ENCODE assay signal across 20 cellular contexts in genomic region chr6:2958802-2959201, GRCh38. TPM values are rescaled to one million over a fixed set of nuclear protein-coding genes. Genes with fewer than 3 reads are reported as not detected.
A peak's percentile ranks its signal among the peaks of the same experiment; 100 is the strongest.
DNase-seq lines count a peak whose midpoint lies in the region; ATAC-seq and TF ChIP-seq lines count a peak whose summit lies in the region.
"Had no signal": no experiment of that assay in that cellular context is flagged by ENCODE, and none has a peak within 500 bp of the region (broad histone marks: within the 10 kb centered on the region; RNA-seq: fewer than 3 reads in every experiment).

No MANE protein-coding gene starts in this region.

- WGBS in thyroid gland, 2 donors = 87 to 88% methylated on average over 8 of the region's 8 CpGs

- H3K27me3 Mint-ChIP-seq in activated naive CD8-positive, alpha-beta T cell = no peaks in the 10 kb centered on the region
- no peaks in the 10 kb centered on the region for H3K27me3 Mint-ChIP-seq in activated naive CD8-positive, alpha-beta T cell treated with anti-CD3 and anti-CD28 coated beads, Interleukin-2, amount 50 U/mL, for 24 hours
- H3K27me3 Mint-ChIP-seq in naive thymus-derived CD4-positive, alpha-beta T cell = peaks cover 0 to 7% (median 0%) of the 10 kb centered on the region in 5 donors
- H3K27me3 Mint-ChIP-seq in T-helper 17 cell = peaks cover 4% of the 10 kb centered on the region
- H3K27me3 Mint-ChIP-seq: CD4-positive, alpha-beta memory T cell; stimulated activated naive CD8-positive, alpha-beta T cell treated with anti-CD3 and anti-CD28 coated beads, Interleukin-15, amount 100 ng/mL, for 72 hours had no signal

- no peak overlapping the region for H3K4me3 Mint-ChIP-seq in activated naive CD8-positive, alpha-beta T cell
- H3K4me3 Mint-ChIP-seq in activated naive CD8-positive, alpha-beta T cell treated with anti-CD3 and anti-CD28 coated beads, Interleukin-2, amount 50 U/mL, for 24 hours = no peak overlapping the region
- H3K4me3 Mint-ChIP-seq in naive thymus-derived CD4-positive, alpha-beta T cell = peak overlapping the region in 2 of 10 donors; percentile 54 to 55
- no peak overlapping the region for H3K4me3 Mint-ChIP-seq in T-helper 17 cell
- H3K4me3 Mint-ChIP-seq: CD4-positive, alpha-beta memory T cell; H9 had no signal

- CTCF ChIA-PET in naive thymus-derived CD4-positive, alpha-beta T cell (lab: Charles Lee) = interaction anchor here (1.2 to 1.3 kb wide), 2 partner anchors 30 to 113 kb away, joined by 3 to 5 read pairs; no protein-coding TSS in a partner anchor

- no peaks in the 10 kb centered on the region for H3K27me3 ChIP-seq in ascending aorta
- H3K27me3 ChIP-seq in naive thymus-derived CD4-positive, alpha-beta T cell (ENCODE audit: control insufficient read depth in 2 of 2, insufficient read depth in 2 of 2, low read length in 2 of 2) = no peaks in the 10 kb centered on the region
- no peaks in the 10 kb centered on the region for H3K27me3 ChIP-seq in thyroid gland
- H3K27me3 ChIP-seq: vagina had no signal

- H3K4me1 ChIP-seq in ascending aorta (peaks cover 0 to 9% of the 10 kb centered on the region in 2 donors), thyroid gland (peaks cover 20 to 57% of the 10 kb centered on the region in 2 donors)
- peaks cover 0 to 14% of the 10 kb centered on the region in 2 donors for H3K4me1 ChIP-seq in naive thymus-derived CD4-positive, alpha-beta T cell (ENCODE audit: control insufficient read depth in 2 of 2, insufficient read depth in 2 of 2, low read length in 2 of 2)

- peak overlapping the region; percentile 54 for H3K27ac Mint-ChIP-seq in activated naive CD8-positive, alpha-beta T cell
- H3K27ac Mint-ChIP-seq in activated naive CD8-positive, alpha-beta T cell treated with anti-CD3 and anti-CD28 coated beads, Interleukin-2, amount 50 U/mL, for 24 hours = no peak overlapping the region
- peak overlapping the region in 7 of 9 donors; percentile 72 to 94 (median 85) for H3K27ac Mint-ChIP-seq in naive thymus-derived CD4-positive, alpha-beta T cell
- H3K27ac Mint-ChIP-seq in T-helper 17 cell = no peak overlapping the region

- POLR2A ChIA-PET in naive thymus-derived CD4-positive, alpha-beta T cell (lab: Charles Lee) = interaction anchor here (1.0 to 2.6 kb wide), 5 partner anchors 10 to 29 kb away, joined by 3 to 6 read pairs (median 4); no protein-coding TSS in a partner anchor

- no peak for TF ChIP-seq POLR2A in thyroid gland (IDR thresholded peaks at IDR 0.05)

- H3K9me3 ChIP-seq in ascending aorta (no peaks in the 10 kb centered on the region), thyroid gland (no peaks in the 10 kb centered on the region), T-helper 17 cell (ENCODE audit: control insufficient read depth, low read length, poor library complexity, severe bottlenecking) (no peaks in the 10 kb centered on the region)
- H3K9me3 ChIP-seq in naive thymus-derived CD4-positive, alpha-beta T cell (ENCODE audit: control insufficient read depth in 2 of 3, low read length in 3 of 3) = no peaks in the 10 kb centered on the region
- H3K9me3 ChIP-seq: mucosa of descending colon, vagina had no signal

- H3K27ac ChIP-seq in ascending aorta = peak overlapping the region; percentile 15 to 57
- no peak overlapping the region for H3K27ac ChIP-seq in naive thymus-derived CD4-positive, alpha-beta T cell (ENCODE audit: low read depth, low read length)
- H3K27ac ChIP-seq in thyroid gland = peak overlapping the region; percentile 36 to 53 (median 39)
- H3K27ac ChIP-seq: epithelial cell of prostate had no signal

- ATAC-seq in activated naive CD8-positive, alpha-beta T cell treated with anti-CD3 and anti-CD28 coated beads, Interleukin-2, amount 50 U/mL, for 24 hours = no peak
- no peak for ATAC-seq in naive thymus-derived CD4-positive, alpha-beta T cell
- ATAC-seq in HG03025 (IDR thresholded peaks at IDR 0.05; ENCODE audit: low FRiP score, unreplicated experiment) (no peak), T-helper 17 cell (no peak)
- ATAC-seq: left colon, mucosa of descending colon had no signal

- no peaks in the 10 kb centered on the region for H3K9me3 Mint-ChIP-seq in activated naive CD8-positive, alpha-beta T cell (ENCODE audit: low read depth)
- H3K9me3 Mint-ChIP-seq in activated naive CD8-positive, alpha-beta T cell treated with anti-CD3 and anti-CD28 coated beads, Interleukin-2, amount 50 U/mL, for 24 hours = no peaks in the 10 kb centered on the region
- peaks cover 0 to 1% (median 0%) of the 10 kb centered on the region in 11 donors for H3K9me3 Mint-ChIP-seq in naive thymus-derived CD4-positive, alpha-beta T cell
- H3K9me3 Mint-ChIP-seq: CD4-positive, alpha-beta memory T cell; H9; stimulated activated naive CD8-positive, alpha-beta T cell treated with anti-CD3 and anti-CD28 coated beads, Interleukin-15, amount 100 ng/mL, for 72 hours had no signal

- H3K36me3 Mint-ChIP-seq in activated naive CD8-positive, alpha-beta T cell = peaks cover 2% of the 10 kb centered on the region
- H3K36me3 Mint-ChIP-seq in activated naive CD8-positive, alpha-beta T cell treated with anti-CD3 and anti-CD28 coated beads, Interleukin-2, amount 50 U/mL, for 24 hours (ENCODE audit: low read depth) = no peaks in the 10 kb centered on the region
- peaks cover 0 to 20% (median 4%) of the 10 kb centered on the region in 5 donors for H3K36me3 Mint-ChIP-seq in naive thymus-derived CD4-positive, alpha-beta T cell
- H3K36me3 Mint-ChIP-seq in T-helper 17 cell (ENCODE audit: low read depth) = no peaks in the 10 kb centered on the region

- intact Hi-C loops in ascending aorta (cut with DNase I) (no loop called here), thyroid gland (cut with DNase I) (no loop called here)
- intact Hi-C loops in naive thymus-derived CD4-positive, alpha-beta T cell (cut with micrococcal nuclease) = loop anchor here in 1 of 2 donors (2.0 kb wide), 1 partner anchor 18 kb away; no protein-coding TSS in a partner anchor

- TF ChIP-seq CTCF in ascending aorta (IDR thresholded peaks at IDR 0.05) (no peak), thyroid gland (IDR thresholded peaks at IDR 0.05) (no peak)

- no peak for DNase-seq in activated naive CD8-positive, alpha-beta T cell treated with anti-CD3 and anti-CD28 coated beads, Interleukin-2, amount 50 U/mL, for 24 hours
- DNase-seq in ascending aorta (ENCODE audit: low spot score in 2 of 2) = peak in 1 of 2 donors; percentile 52
- no peak for DNase-seq in naive thymus-derived CD4-positive, alpha-beta T cell
- no peak for DNase-seq in thyroid gland
- DNase-seq in NCI-H2171 treated with DMSO at 0.1 percent for 48 hours (lab: John Stamatoyannopoulos, UW) = no peak
- no peak for DNase-seq in T-helper 17 cell
- DNase-seq: activated CD4-positive, alpha-beta T cell treated with anti-CD3 and anti-CD28 coated beads, Interleukin-2, amount 50 U/mL, for 48 hours; CD4-positive, alpha-beta memory T cell; H9; left colon; MM.1S; mucosa of descending colon; NCI-H69; SHP77; stimulated activated naive CD8-positive, alpha-beta T cell treated with anti-CD3 and anti-CD28 coated beads, Interleukin-15, amount 100 ng/mL, for 72 hours; T-helper 1 cell had no signal

- H3K36me3 ChIP-seq in ascending aorta = peaks cover 0 to 4% of the 10 kb centered on the region in 2 donors
- H3K36me3 ChIP-seq in naive thymus-derived CD4-positive, alpha-beta T cell (ENCODE audit: control insufficient read depth in 2 of 3, insufficient read depth in 3 of 3, low read length in 3 of 3) = no peaks in the 10 kb centered on the region
- H3K36me3 ChIP-seq in thyroid gland = no peaks in the 10 kb centered on the region
- H3K36me3 ChIP-seq: vagina had no signal

- H3K4me1 Mint-ChIP-seq in activated naive CD8-positive, alpha-beta T cell (ENCODE audit: low read depth) = peaks cover 30% of the 10 kb centered on the region
- H3K4me1 Mint-ChIP-seq in activated naive CD8-positive, alpha-beta T cell treated with anti-CD3 and anti-CD28 coated beads, Interleukin-2, amount 50 U/mL, for 24 hours = peaks cover 13% of the 10 kb centered on the region
- H3K4me1 Mint-ChIP-seq in naive thymus-derived CD4-positive, alpha-beta T cell = peaks cover 3 to 64% (median 40%) of the 10 kb centered on the region in 7 donors
- H3K4me1 Mint-ChIP-seq in T-helper 17 cell = peaks cover 4% of the 10 kb centered on the region

- H3K4me3 ChIP-seq in ascending aorta = no peak overlapping the region
- no peak overlapping the region for H3K4me3 ChIP-seq in naive thymus-derived CD4-positive, alpha-beta T cell (ENCODE audit: low read length)
- H3K4me3 ChIP-seq in thyroid gland (replicated peaks in 1 of 3) = no peak overlapping the region
- H3K4me3 ChIP-seq: mucosa of descending colon, vagina had no signal

RNA-seq across cellular contexts. Expression of gene SERPINB6, which starts 12.6 kb away (rescaled TPM):
- 222 TPM for total RNA-seq in ascending aorta
- 10 to 100 TPM; 19.7 to 60.5 (median 56.4) TPM for total RNA-seq in naive thymus-derived CD4-positive, alpha-beta T cell
- 10 to 100 TPM; 77.9 to 94.2 TPM for polyA plus RNA-seq in naive thymus-derived CD4-positive, alpha-beta T cell
- 100 to 1,000 TPM; 151 to 210 (median 171) TPM for total RNA-seq in thyroid gland
- total RNA-seq in T-helper 17 cell = 10 to 100 TPM in 1 of 2 donors, 1 to 10 TPM in 1; 9.1 to 26.4 TPM

RNA-seq across cellular contexts. Expression of gene NQO2, which starts 40.9 kb away (rescaled TPM):
- total RNA-seq in ascending aorta (7.7 TPM), thyroid gland (10 to 100 TPM; 20.7 to 43.0 (median 36.3) TPM), T-helper 17 cell (10 to 100 TPM in 1 of 2 donors, 1 to 10 TPM in 1; 9.2 to 14.2 TPM)
- 10 to 100 TPM in 4 of 5 experiments, 1 to 10 TPM in 1; 8.1 to 34.6 (median 22.6) TPM for total RNA-seq in naive thymus-derived CD4-positive, alpha-beta T cell
- 10 to 100 TPM; 44.4 to 52.0 TPM for polyA plus RNA-seq in naive thymus-derived CD4-positive, alpha-beta T cell

RNA-seq across cellular contexts. Expression of gene SERPINB9, which starts 55.7 kb away (rescaled TPM):
- total RNA-seq in ascending aorta (6.5 TPM), thyroid gland (10 to 100 TPM; 10.4 to 16.5 (median 15.3) TPM), T-helper 17 cell (10 to 100 TPM; 32.9 to 37.7 TPM)
- total RNA-seq in naive thymus-derived CD4-positive, alpha-beta T cell = 10 to 100 TPM; 25.1 to 74.4 (median 52.0) TPM
- polyA plus RNA-seq in naive thymus-derived CD4-positive, alpha-beta T cell = 10 to 100 TPM; 33.1 to 34.1 TPM

Comparison
In these comparisons a context has a peak if more than half of its experiments do, and no peak if none do; other contexts are left out.
1. H3K27ac Mint-ChIP-seq: peak in activated naive CD8-positive, alpha-beta T cell (single experiment) and naive thymus-derived CD4-positive, alpha-beta T cell (7 of 9); none in activated naive CD8-positive, alpha-beta T cell treated with anti-CD3 and anti-CD28 coated beads, Interleukin-2, amount 50 U/mL, for 24 hours (single experiment) and T-helper 17 cell (single experiment).